ENCODE assay signal across 1 cellular context in the genomic region with DNA sequence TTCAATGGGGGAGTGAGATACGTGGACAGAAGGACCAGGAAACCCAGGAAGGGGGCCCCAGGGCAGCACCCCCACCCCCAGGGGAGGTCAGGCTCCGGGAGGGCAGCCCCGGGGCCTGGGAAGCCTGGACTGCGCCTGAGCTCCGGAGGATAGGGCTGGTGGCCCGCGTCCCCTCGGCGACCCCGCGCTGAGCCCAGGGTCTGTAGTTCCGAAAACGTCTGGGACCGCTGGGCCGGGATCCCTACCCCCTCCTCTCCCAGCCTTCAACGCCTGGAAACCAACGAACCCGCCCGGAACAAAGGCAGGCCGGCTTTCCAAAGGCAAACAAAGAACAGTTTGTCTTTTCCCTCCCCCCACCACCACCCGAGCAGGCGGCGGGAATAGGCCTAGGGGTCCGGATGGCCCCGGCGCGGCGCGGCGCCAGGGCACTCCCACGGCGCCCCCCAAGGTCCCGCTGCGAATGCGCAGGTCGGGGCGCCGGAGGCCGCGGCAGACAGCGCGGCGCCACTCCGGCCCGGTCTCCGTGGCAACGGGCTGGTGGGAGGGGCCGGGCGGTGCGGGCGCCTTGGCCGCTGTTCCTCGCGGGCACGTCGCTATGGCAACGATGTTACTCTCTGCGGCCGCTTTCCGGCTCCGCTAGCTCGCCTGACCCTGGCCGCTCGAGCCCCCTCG.
TF ChIP-seq lines count a peak whose summit lies in the region.

No MANE protein-coding gene starts in this region.

TF ChIP-seq in HepG2, 621 proteins besides CTCF, POLR2A, EP300 and RAD21 (continued from another document and continues in another):
- TF ChIP-seq, protein P1, sequence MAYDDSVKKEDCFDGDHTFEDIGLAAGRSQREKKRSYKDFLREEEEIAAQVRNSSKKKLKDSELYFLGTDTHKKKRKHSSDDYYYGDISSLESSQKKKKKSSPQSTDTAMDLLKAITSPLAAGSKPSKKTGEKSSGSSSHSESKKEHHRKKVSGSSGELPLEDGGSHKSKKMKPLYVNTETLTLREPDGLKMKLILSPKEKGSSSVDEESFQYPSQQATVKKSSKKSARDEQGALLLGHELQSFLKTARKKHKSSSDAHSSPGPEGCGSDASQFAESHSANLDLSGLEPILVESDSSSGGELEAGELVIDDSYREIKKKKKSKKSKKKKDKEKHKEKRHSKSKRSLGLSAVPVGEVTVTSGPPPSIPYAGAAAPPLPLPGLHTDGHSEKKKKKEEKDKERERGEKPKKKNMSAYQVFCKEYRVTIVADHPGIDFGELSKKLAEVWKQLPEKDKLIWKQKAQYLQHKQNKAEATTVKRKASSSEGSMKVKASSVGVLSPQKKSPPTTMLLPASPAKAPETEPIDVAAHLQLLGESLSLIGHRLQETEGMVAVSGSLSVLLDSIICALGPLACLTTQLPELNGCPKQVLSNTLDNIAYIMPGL (CRISPR knock-in tag; IDR thresholded peaks at IDR 0.05; ENCODE audit: borderline replicate concordance in 1 of 2, low read depth in 1 of 2): peak in 1 of 2 experiments; percentile 79; a peak in 2 of 4 replicates
- TF ChIP-seq MIER3 (CRISPR knock-in tag; IDR thresholded peaks at IDR 0.05; ENCODE audit: borderline replicate concordance): peak; percentile 77; the same call in 1 of the 2 replicates
- peak; percentile 72; the same call in 1 of the 2 replicates for TF ChIP-seq NR2F2 (IDR thresholded peaks at IDR 0.05; ENCODE audit: borderline replicate concordance, low read depth)
- TF ChIP-seq ZFP62 (CRISPR knock-in tag; IDR thresholded peaks at IDR 0.05): peak; percentile 31; the same call in 1 of the 2 replicates
- peak; percentile 76; the same call in 1 of the 2 replicates for TF ChIP-seq HDAC1 (CRISPR knock-in tag; IDR thresholded peaks at IDR 0.05)
- peak; percentile 26; the same call in 1 of the 2 replicates for TF ChIP-seq DR1 (CRISPR knock-in tag; IDR thresholded peaks at IDR 0.05)
- TF ChIP-seq KDM1A (CRISPR knock-in tag; IDR thresholded peaks at IDR 0.05): peak; percentile 20; the same call in 1 of the 2 replicates
- TF ChIP-seq, protein P2, sequence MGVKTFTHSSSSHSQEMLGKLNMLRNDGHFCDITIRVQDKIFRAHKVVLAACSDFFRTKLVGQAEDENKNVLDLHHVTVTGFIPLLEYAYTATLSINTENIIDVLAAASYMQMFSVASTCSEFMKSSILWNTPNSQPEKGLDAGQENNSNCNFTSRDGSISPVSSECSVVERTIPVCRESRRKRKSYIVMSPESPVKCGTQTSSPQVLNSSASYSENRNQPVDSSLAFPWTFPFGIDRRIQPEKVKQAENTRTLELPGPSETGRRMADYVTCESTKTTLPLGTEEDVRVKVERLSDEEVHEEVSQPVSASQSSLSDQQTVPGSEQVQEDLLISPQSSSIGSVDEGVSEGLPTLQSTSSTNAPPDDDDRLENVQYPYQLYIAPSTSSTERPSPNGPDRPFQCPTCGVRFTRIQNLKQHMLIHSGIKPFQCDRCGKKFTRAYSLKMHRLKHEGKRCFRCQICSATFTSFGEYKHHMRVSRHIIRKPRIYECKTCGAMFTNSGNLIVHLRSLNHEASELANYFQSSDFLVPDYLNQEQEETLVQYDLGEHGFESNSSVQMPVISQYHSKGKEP (CRISPR knock-in tag; IDR thresholded peaks at IDR 0.05): no peak
- TF ChIP-seq, protein P3, sequence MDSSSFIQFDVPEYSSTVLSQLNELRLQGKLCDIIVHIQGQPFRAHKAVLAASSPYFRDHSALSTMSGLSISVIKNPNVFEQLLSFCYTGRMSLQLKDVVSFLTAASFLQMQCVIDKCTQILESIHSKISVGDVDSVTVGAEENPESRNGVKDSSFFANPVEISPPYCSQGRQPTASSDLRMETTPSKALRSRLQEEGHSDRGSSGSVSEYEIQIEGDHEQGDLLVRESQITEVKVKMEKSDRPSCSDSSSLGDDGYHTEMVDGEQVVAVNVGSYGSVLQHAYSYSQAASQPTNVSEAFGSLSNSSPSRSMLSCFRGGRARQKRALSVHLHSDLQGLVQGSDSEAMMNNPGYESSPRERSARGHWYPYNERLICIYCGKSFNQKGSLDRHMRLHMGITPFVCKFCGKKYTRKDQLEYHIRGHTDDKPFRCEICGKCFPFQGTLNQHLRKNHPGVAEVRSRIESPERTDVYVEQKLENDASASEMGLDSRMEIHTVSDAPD (CRISPR knock-in tag; IDR thresholded peaks at IDR 0.05): 0 out of 2 replicates have a peak, but pooled peaks have one; percentile 51
- 0 out of 2 replicates have a peak, but pooled peaks have one; percentile 30 for TF ChIP-seq ZMYM2 (CRISPR knock-in tag; IDR thresholded peaks at IDR 0.05)
- TF ChIP-seq, protein P4, sequence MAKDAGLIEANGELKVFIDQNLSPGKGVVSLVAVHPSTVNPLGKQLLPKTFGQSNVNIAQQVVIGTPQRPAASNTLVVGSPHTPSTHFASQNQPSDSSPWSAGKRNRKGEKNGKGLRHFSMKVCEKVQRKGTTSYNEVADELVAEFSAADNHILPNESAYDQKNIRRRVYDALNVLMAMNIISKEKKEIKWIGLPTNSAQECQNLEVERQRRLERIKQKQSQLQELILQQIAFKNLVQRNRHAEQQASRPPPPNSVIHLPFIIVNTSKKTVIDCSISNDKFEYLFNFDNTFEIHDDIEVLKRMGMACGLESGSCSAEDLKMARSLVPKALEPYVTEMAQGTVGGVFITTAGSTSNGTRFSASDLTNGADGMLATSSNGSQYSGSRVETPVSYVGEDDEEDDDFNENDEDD (CRISPR knock-in tag; IDR thresholded peaks at IDR 0.05; ENCODE audit: borderline replicate concordance): peak; percentile 93
- TF ChIP-seq, protein P5, sequence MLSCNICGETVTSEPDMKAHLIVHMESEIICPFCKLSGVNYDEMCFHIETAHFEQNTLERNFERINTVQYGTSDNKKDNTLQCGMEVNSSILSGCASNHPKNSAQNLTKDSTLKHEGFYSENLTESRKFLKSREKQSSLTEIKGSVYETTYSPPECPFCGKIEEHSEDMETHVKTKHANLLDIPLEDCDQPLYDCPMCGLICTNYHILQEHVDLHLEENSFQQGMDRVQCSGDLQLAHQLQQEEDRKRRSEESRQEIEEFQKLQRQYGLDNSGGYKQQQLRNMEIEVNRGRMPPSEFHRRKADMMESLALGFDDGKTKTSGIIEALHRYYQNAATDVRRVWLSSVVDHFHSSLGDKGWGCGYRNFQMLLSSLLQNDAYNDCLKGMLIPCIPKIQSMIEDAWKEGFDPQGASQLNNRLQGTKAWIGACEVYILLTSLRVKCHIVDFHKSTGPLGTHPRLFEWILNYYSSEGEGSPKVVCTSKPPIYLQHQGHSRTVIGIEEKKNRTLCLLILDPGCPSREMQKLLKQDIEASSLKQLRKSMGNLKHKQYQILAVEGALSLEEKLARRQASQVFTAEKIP (CRISPR knock-in tag; IDR thresholded peaks at IDR 0.05; ENCODE audit: borderline replicate concordance): no peak
- TF ChIP-seq, protein P6, sequence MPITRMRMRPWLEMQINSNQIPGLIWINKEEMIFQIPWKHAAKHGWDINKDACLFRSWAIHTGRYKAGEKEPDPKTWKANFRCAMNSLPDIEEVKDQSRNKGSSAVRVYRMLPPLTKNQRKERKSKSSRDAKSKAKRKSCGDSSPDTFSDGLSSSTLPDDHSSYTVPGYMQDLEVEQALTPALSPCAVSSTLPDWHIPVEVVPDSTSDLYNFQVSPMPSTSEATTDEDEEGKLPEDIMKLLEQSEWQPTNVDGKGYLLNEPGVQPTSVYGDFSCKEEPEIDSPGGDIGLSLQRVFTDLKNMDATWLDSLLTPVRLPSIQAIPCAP (CRISPR knock-in tag; IDR thresholded peaks at IDR 0.05; ENCODE audit: low read depth): no peak
- TF ChIP-seq ZNF329 (CRISPR knock-in tag; IDR thresholded peaks at IDR 0.05; ENCODE audit: low read depth): peak; percentile 76; the same call in 1 of the 2 replicates
- TF ChIP-seq RARG (CRISPR knock-in tag; IDR thresholded peaks at IDR 0.05; ENCODE audit: low read depth): no peak
- TF ChIP-seq ZNF160 (CRISPR knock-in tag; IDR thresholded peaks at IDR 0.05): no peak
- TF ChIP-seq, protein P7, sequence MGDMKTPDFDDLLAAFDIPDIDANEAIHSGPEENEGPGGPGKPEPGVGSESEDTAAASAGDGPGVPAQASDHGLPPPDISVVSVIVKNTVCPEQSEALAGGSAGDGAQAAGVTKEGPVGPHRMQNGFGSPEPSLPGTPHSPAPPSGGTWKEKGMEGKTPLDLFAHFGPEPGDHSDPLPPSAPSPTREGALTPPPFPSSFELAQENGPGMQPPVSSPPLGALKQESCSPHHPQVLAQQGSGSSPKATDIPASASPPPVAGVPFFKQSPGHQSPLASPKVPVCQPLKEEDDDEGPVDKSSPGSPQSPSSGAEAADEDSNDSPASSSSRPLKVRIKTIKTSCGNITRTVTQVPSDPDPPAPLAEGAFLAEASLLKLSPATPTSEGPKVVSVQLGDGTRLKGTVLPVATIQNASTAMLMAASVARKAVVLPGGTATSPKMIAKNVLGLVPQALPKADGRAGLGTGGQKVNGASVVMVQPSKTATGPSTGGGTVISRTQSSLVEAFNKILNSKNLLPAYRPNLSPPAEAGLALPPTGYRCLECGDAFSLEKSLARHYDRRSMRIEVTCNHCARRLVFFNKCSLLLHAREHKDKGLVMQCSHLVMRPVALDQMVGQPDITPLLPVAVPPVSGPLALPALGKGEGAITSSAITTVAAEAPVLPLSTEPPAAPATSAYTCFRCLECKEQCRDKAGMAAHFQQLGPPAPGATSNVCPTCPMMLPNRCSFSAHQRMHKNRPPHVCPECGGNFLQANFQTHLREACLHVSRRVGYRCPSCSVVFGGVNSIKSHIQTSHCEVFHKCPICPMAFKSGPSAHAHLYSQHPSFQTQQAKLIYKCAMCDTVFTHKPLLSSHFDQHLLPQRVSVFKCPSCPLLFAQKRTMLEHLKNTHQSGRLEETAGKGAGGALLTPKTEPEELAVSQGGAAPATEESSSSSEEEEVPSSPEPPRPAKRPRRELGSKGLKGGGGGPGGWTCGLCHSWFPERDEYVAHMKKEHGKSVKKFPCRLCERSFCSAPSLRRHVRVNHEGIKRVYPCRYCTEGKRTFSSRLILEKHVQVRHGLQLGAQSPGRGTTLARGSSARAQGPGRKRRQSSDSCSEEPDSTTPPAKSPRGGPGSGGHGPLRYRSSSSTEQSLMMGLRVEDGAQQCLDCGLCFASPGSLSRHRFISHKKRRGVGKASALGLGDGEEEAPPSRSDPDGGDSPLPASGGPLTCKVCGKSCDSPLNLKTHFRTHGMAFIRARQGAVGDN (CRISPR knock-in tag; IDR thresholded peaks at IDR 0.05): peak; percentile 74
- no peak for TF ChIP-seq GTF2F1 (IDR thresholded peaks at IDR 0.05; ENCODE audit: low read length)
- TF ChIP-seq ZSCAN29 (CRISPR knock-in tag; conservative IDR thresholded peaks at IDR 0.05): peak; percentile 34; the same call in 1 of the 2 replicates
- TF ChIP-seq ELF3 (CRISPR knock-in tag; IDR thresholded peaks at IDR 0.05): peak; percentile 80; the same call in 1 of the 2 replicates
- peak; percentile 56; the same call in 1 of the 2 replicates for TF ChIP-seq ZBTB20 (CRISPR knock-in tag; IDR thresholded peaks at IDR 0.05; ENCODE audit: borderline replicate concordance, low read depth)
- TF ChIP-seq FOXA3 (CRISPR knock-in tag; IDR thresholded peaks at IDR 0.05): peak; percentile 80; the same call in 1 of the 2 replicates
- TF ChIP-seq, protein P8, sequence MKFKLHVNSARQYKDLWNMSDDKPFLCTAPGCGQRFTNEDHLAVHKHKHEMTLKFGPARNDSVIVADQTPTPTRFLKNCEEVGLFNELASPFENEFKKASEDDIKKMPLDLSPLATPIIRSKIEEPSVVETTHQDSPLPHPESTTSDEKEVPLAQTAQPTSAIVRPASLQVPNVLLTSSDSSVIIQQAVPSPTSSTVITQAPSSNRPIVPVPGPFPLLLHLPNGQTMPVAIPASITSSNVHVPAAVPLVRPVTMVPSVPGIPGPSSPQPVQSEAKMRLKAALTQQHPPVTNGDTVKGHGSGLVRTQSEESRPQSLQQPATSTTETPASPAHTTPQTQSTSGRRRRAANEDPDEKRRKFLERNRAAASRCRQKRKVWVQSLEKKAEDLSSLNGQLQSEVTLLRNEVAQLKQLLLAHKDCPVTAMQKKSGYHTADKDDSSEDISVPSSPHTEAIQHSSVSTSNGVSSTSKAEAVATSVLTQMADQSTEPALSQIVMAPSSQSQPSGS (CRISPR knock-in tag; IDR thresholded peaks at IDR 0.05): peak; percentile 73; the same call in 1 of the 2 replicates
- TF ChIP-seq ZNF567 (CRISPR knock-in tag; IDR thresholded peaks at IDR 0.05; ENCODE audit: borderline replicate concordance): no peak
- TF ChIP-seq GFI1 (CRISPR knock-in tag; IDR thresholded peaks at IDR 0.05; ENCODE audit: borderline replicate concordance): peak; percentile 90
- TF ChIP-seq KMT2A (CRISPR knock-in tag; IDR thresholded peaks at IDR 0.05): peak; percentile 72; the same call in 1 of the 2 replicates
- TF ChIP-seq MIER2 (CRISPR knock-in tag; IDR thresholded peaks at IDR 0.05): peak; percentile 53; the same call in 1 of the 2 replicates
- TF ChIP-seq ZNF577 (CRISPR knock-in tag; IDR thresholded peaks at IDR 0.05; ENCODE audit: borderline replicate concordance, low read depth): no peak
- TF ChIP-seq ZNF451 (CRISPR knock-in tag; IDR thresholded peaks at IDR 0.05): peak; percentile 20; the same call in 1 of the 2 replicates
- TF ChIP-seq ETV5 (CRISPR knock-in tag; IDR thresholded peaks at IDR 0.05; ENCODE audit: borderline replicate concordance): peak; percentile 88; the same call in 1 of the 2 replicates
- TF ChIP-seq KDM6A (CRISPR knock-in tag; IDR thresholded peaks at IDR 0.05; ENCODE audit: low read depth): peak; percentile 80
- TF ChIP-seq, protein P9, sequence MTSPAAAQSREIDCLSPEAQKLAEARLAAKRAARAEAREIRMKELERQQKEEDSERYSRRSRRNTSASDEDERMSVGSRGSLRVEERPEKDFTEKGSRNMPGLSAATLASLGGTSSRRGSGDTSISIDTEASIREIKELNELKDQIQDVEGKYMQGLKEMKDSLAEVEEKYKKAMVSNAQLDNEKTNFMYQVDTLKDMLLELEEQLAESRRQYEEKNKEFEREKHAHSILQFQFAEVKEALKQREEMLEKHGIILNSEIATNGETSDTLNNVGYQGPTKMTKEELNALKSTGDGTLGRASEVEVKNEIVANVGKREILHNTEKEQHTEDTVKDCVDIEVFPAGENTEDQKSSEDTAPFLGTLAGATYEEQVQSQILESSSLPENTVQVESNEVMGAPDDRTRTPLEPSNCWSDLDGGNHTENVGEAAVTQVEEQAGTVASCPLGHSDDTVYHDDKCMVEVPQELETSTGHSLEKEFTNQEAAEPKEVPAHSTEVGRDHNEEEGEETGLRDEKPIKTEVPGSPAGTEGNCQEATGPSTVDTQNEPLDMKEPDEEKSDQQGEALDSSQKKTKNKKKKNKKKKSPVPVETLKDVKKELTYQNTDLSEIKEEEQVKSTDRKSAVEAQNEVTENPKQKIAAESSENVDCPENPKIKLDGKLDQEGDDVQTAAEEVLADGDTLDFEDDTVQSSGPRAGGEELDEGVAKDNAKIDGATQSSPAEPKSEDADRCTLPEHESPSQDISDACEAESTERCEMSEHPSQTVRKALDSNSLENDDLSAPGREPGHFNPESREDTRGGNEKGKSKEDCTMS (CRISPR knock-in tag; conservative IDR thresholded peaks at IDR 0.05): no peak
- TF ChIP-seq, protein P10, sequence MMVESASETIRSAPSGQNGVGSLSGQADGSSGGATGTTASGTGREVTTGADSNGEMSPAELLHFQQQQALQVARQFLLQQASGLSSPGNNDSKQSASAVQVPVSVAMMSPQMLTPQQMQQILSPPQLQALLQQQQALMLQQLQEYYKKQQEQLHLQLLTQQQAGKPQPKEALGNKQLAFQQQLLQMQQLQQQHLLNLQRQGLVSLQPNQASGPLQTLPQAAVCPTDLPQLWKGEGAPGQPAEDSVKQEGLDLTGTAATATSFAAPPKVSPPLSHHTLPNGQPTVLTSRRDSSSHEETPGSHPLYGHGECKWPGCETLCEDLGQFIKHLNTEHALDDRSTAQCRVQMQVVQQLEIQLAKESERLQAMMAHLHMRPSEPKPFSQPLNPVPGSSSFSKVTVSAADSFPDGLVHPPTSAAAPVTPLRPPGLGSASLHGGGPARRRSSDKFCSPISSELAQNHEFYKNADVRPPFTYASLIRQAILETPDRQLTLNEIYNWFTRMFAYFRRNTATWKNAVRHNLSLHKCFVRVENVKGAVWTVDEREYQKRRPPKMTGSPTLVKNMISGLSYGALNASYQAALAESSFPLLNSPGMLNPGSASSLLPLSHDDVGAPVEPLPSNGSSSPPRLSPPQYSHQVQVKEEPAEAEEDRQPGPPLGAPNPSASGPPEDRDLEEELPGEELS (CRISPR knock-in tag; IDR thresholded peaks at IDR 0.05): peak; percentile 85
